ENCODE assay signal across 8 cellular contexts in the genomic region with DNA sequence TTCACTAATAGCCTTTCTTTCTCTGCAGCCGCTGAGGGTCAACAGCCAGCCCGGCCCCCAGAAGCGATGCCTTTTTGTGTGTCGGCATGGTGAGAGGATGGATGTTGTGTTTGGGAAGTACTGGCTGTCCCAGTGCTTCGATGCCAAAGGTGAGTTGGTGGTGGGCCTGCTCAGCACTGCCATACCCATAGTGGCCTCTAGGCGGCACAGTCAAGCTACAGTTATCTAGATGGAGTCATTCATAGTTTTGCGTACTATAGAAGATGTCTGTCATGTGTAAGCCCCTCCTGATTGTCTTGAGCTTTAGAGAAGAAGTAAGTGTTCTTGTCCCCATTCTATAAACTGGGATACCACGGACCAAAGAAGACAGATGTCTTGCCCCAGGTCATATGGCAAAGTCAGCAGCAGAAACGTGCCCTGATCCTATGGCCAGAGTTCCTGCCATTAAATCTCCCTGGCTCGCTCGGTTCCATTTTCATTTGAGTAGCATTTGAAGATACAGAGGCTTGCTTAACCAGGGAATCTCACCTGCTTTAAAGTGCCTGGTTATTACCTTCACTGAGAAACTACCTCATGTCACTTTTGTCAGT. TPM values are rescaled to one million over a fixed set of nuclear protein-coding genes. Genes with fewer than 3 reads are reported as not detected.
DNase-seq lines count a peak whose midpoint lies in the region; ATAC-seq, FAIRE-seq and TF ChIP-seq lines count a peak whose summit lies in the region.

No MANE protein-coding gene starts in this region.

- H3K23me2 ChIP-seq in H1 (ENCODE audit: low read depth, low read length): no peaks in the 10 kb centered on the region

- H2BK20ac ChIP-seq in H1 (ENCODE audit: low read length): no peak overlapping the region

- POLR2A ChIA-PET in H1 (lab: Charles Lee; ENCODE audit: partially characterized antibody): interaction anchor here (0.9 kb wide), 1 partner anchor 9 kb away, joined by 4 read pairs; no protein-coding TSS in a partner anchor

- DNase-seq in D721Med (ENCODE audit: insufficient read length, low spot score): no peak
- peak; percentile 9 for DNase-seq in NCI-H1092 (lab: John Stamatoyannopoulos, UW)
- DNase-seq in activated CD4-positive, alpha-beta T cell treated with anti-CD3 and anti-CD28 coated beads, Interleukin-2, amount 50 U/mL, for 48 hours: peak; percentile 79 to 82
- DNase-seq in H1 (ENCODE audit: low read depth in 1 of 2, low spot score in 2 of 2): peak in 1 of 2 experiments; percentile 92
- peak; percentile 40 to 69 for DNase-seq in tibial nerve (ENCODE audit: low spot score in 2 of 2)

- TF ChIP-seq EP300 in H1 (IDR thresholded peaks at IDR 0.05; ENCODE audit: borderline replicate concordance in 1 of 2, low read depth in 2 of 2, low read length in 2 of 2) (no peak), neural cell (conservative IDR thresholded peaks at IDR 0.05; ENCODE audit: poor library complexity, severe bottlenecking) (no peak), tibial nerve (IDR thresholded peaks at IDR 0.05) (no peak)

- no peaks in the 10 kb centered on the region for H3K9me2 ChIP-seq in neural cell (ENCODE audit: insufficient read depth, low read length)

- no peak overlapping the region for H4K5ac ChIP-seq in H1 (ENCODE audit: insufficient read length, low read depth, low read length)

- TF ChIP-seq CTCF in D721Med (IDR thresholded peaks at IDR 0.05; ENCODE audit: insufficient read depth, missing control alignments) (peak; percentile 50), H1 (IDR thresholded peaks at IDR 0.05; ENCODE audit: control extremely low read depth in 1 of 3, insufficient read depth in 1 of 3, low read depth in 1 of 3, low read length in 3 of 3) (peak; percentile 80 to 97 (median 89)), neural cell (IDR thresholded peaks at IDR 0.05; ENCODE audit: poor library complexity, severe bottlenecking) (peak; percentile 45), tibial nerve (IDR thresholded peaks at IDR 0.05) (peak; percentile 55 to 78 (median 73))

- no peak for TF ChIP-seq POLR2A in H1 (IDR thresholded peaks at IDR 0.05; ENCODE audit: control extremely low read depth in 1 of 2, low read depth in 2 of 2, low read length in 2 of 2)
- no peak for TF ChIP-seq POLR2A in tibial nerve (IDR thresholded peaks at IDR 0.05)

- CTCF ChIA-PET in H1 (lab: Charles Lee; ENCODE audit: partially characterized antibody): interaction anchor here (0.6 to 24.9 kb wide), 41 partner anchors 7 to 421 kb away, joined by 3 to 356 read pairs (median 5); partner anchors contain the start of gene CRTAM

- H3K23ac ChIP-seq in H1 (ENCODE audit: insufficient read length): no peak overlapping the region

- H4K20me1 ChIP-seq in H1 (replicated peaks in 1 of 2; ENCODE audit: control insufficient read depth in 1 of 2, insufficient read depth in 2 of 2, low read length in 2 of 2) (no peaks in the 10 kb centered on the region), neural cell (ENCODE audit: insufficient read depth) (no peaks in the 10 kb centered on the region)

- H3K27ac ChIP-seq in H1 (ENCODE audit: low read depth, low read length) (no peak overlapping the region), neural cell (ENCODE audit: low read length) (no peak overlapping the region), tibial nerve (no peak overlapping the region)

- no peaks in the 10 kb centered on the region for H3K27me3 ChIP-seq in H1 (replicated peaks in 1 of 4; ENCODE audit: control insufficient read depth in 3 of 4, extremely low read depth in 1 of 4, insufficient read depth in 3 of 4, low read length in 3 of 4)
- H3K27me3 ChIP-seq in neural cell (ENCODE audit: insufficient read depth, low read depth, low read length): no peaks in the 10 kb centered on the region
- no peaks in the 10 kb centered on the region for H3K27me3 ChIP-seq in tibial nerve

- H2BK5ac ChIP-seq in H1 (ENCODE audit: low read depth, low read length): no peak overlapping the region

- ATAC-seq in GM21529 (IDR thresholded peaks at IDR 0.05; ENCODE audit: unreplicated experiment) (peak; percentile 85), HG03469 (IDR thresholded peaks at IDR 0.05; ENCODE audit: unreplicated experiment) (no peak)

- H3K9me3 ChIP-seq in H1 (ENCODE audit: insufficient read depth in 2 of 2, low read depth in 1 of 2, low read length in 1 of 2) (no peaks in the 10 kb centered on the region), neural cell (ENCODE audit: low read length) (no peaks in the 10 kb centered on the region), tibial nerve (no peaks in the 10 kb centered on the region)

- H3K9ac ChIP-seq in H1 (replicated peaks in 1 of 4; ENCODE audit: extremely low read depth in 1 of 4, low read depth in 3 of 4, low read length in 3 of 4) (no peak overlapping the region), neural cell (ENCODE audit: low read length) (no peak overlapping the region)

- no peak overlapping the region for H3K4me2 ChIP-seq in H1 (ENCODE audit: insufficient read depth in 1 of 2, low read depth in 2 of 2, low read length in 2 of 2)
- no peak overlapping the region for H3K4me2 ChIP-seq in neural cell (ENCODE audit: low read length)

- TF ChIP-seq RAD21 in H1 (IDR thresholded peaks at IDR 0.05 in 1 of 2, conservative IDR thresholded peaks at IDR 0.05 in 1 of 2; ENCODE audit: low read depth in 2 of 2, low read length in 2 of 2) (peak; percentile 83 to 85), neural cell (conservative IDR thresholded peaks at IDR 0.05) (no peak)

- H3K4me3 ChIP-seq in H1 (ENCODE audit: extremely low read depth in 1 of 4, insufficient read depth in 2 of 4, low read depth in 3 of 4, low read length in 4 of 4): no peak overlapping the region
- H3K4me3 ChIP-seq in neural cell (ENCODE audit: low read length): no peak overlapping the region
- H3K4me3 ChIP-seq in tibial nerve: no peak overlapping the region

- no peak overlapping the region; the same call in 1 of the 2 replicates for H2BK15ac ChIP-seq in H1 (ENCODE audit: low read length)

- no peak overlapping the region for H3K56ac ChIP-seq in H1 (replicated peaks; ENCODE audit: insufficient read length, low read depth, low read length)

- H4K8ac ChIP-seq in H1 (ENCODE audit: extremely low read depth, insufficient read depth, low read length): no peak overlapping the region

- H3F3A ChIP-seq in neural cell (ENCODE audit: insufficient read depth, low read length, poor library complexity, severe bottlenecking): no peaks in the 10 kb centered on the region

- H2AK5ac ChIP-seq in H1 (ENCODE audit: low read depth, low read length): no peak overlapping the region

- H3K14ac ChIP-seq in H1 (ENCODE audit: insufficient read length): no peak overlapping the region

- H3K4me1 ChIP-seq in H1 (replicated peaks in 1 of 4; ENCODE audit: control insufficient read depth in 3 of 4, insufficient read depth in 4 of 4, low read length in 3 of 4) (no peaks in the 10 kb centered on the region), tibial nerve (no peaks in the 10 kb centered on the region)

- H4K91ac ChIP-seq in H1 (replicated peaks; ENCODE audit: insufficient read length, low read length): no peak overlapping the region

- H2BK120ac ChIP-seq in H1 (replicated peaks; ENCODE audit: low read depth, low read length): no peak overlapping the region

- FAIRE-seq in D721Med (lab: Jason Lieb, UNC): no peak
- no peak for FAIRE-seq in H1 (lab: Jason Lieb, UNC)

- H3K4ac ChIP-seq in H1 (replicated peaks; ENCODE audit: insufficient read length, low read depth, low read length): no peak overlapping the region

- H3K79me1 ChIP-seq in H1 (ENCODE audit: low read depth, low read length): no peaks in the 10 kb centered on the region

- H3K18ac ChIP-seq in H1 (ENCODE audit: extremely low read depth, low read length): no peak overlapping the region

- WGBS in H1 (ENCODE audit: extremely low coverage in 1 of 2, insufficient coverage in 1 of 2, insufficient read length in 1 of 2, insufficient replicate concordance in 2 of 2, low coverage in 1 of 2, low lambda C conversion rate in 2 of 2, missing lambda C conversion rate in 1 of 2), 2 experiments: 68% methylated on average over 11 of the region's 11 CpGs; no CpG with 5 or more reads in 1 of the 2 experiments
- 66 to 70% methylated on average over 9 to 11 of the region's 11 CpGs for WGBS in tibial nerve, 2 donors

- H2BK12ac ChIP-seq in H1 (ENCODE audit: low read depth, low read length): no peak overlapping the region

- H3K36me3 ChIP-seq in H1 (ENCODE audit: control insufficient read depth in 2 of 4, insufficient read depth in 4 of 4, low read length in 3 of 4) (peaks cover 0 to 4% (median 0%) of the 10 kb centered on the region in 4 experiments; a peak in 1 of 8 replicates), neural cell (ENCODE audit: insufficient read depth, low read length) (no peaks in the 10 kb centered on the region), tibial nerve (peaks cover 0 to 8% (median 0%) of the 10 kb centered on the region in 3 donors)

- H3K79me2 ChIP-seq in H1 (ENCODE audit: control insufficient read depth in 1 of 2, insufficient read depth in 2 of 2, low read length in 2 of 2) (no peaks in the 10 kb centered on the region), neural cell (replicated peaks; ENCODE audit: insufficient read depth, low read length) (no peaks in the 10 kb centered on the region)

- H2AFZ ChIP-seq in H1 (ENCODE audit: low read length): no peak overlapping the region
- H2AFZ ChIP-seq in neural cell (ENCODE audit: low read depth, low read length): no peak overlapping the region

TF ChIP-seq in H1, 55 proteins besides CTCF, POLR2A, EP300 and RAD21 (continues in another document):
- TF ChIP-seq RFX5 (IDR thresholded peaks at IDR 0.05; ENCODE audit: borderline replicate concordance, low read depth, low read length) (no peak), CBX5 (IDR thresholded peaks at IDR 0.05; ENCODE audit: low read depth, low read length) (no peak), SAP30 (IDR thresholded peaks at IDR 0.05; ENCODE audit: insufficient read depth, insufficient replicate concordance, low read length) (no peak)

RNA-seq across cellular contexts. Expression of gene CRTAM, which starts 42.1 kb away (rescaled TPM):
- not detected in 2 replicates for total RNA-seq in H1 (2021; fragmentation: NEBNext Ultra II Directional; extraction: Animal tissue kit (Norgen Biotek cat#: 25700))
- polyA plus RNA-seq in H1 (2011; rRNA removed) (not detected in 2 replicates), neural cell (not detected in 2 replicates)
- polyA plus RNA-seq in H1 (2011; cell fraction: cytosol; rRNA removed): not detected
- polyA plus RNA-seq in H1 (2011; cell fraction: nucleus; rRNA removed): not detected
- not detected in 4 replicates for polyA plus RNA-seq in H1 (2012, experiment 1 of 2)
- polyA plus RNA-seq in H1 (2012, experiment 2 of 2): not detected
- polyA plus RNA-seq in H1 (2013, experiment 1 of 2): 0.26 TPM
- 0.33 TPM for polyA plus RNA-seq in H1 (2013, experiment 2 of 2)
- polyA minus RNA-seq in H1 (2011; rRNA and poly(A)+ RNA removed): not detected in 2 replicates
- not detected for polyA minus RNA-seq in H1 (2011; cell fraction: cytosol; rRNA and poly(A)+ RNA removed)
- polyA minus RNA-seq in H1 (2011; cell fraction: nucleus; rRNA and poly(A)+ RNA removed): not detected
- polyA minus RNA-seq in neural cell: not detected in 2 replicates
- total RNA-seq in tibial nerve: under 1 TPM in 3 of 4 donors, not detected in 1; 0.20 to 0.84 (median 0.66) TPM
